In the genomic region with DNA sequence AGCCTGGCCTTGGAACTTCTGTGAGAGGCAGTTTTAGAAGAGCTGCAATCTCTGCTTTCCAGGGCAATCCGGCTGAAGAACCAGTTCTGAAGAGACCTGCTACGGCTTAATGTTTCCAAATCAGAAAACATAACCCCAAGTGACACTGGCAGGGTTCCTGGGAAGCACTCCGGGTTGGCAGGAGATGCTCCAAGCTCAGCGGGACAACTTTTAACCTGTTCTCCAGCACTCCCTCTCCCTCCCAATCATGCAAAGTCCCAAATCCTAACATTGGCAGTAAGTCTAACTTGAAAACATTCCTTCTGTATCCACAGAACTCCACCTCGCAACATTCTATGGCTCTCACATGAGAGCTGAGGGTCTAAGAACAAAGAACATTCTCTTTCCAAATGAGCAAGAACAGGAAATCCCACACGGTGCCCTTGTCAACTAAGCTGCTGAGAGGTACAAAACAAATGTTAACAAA, we compare ENCODE assay signal across 15 cellular contexts. TPM values are rescaled to one million over a fixed set of nuclear protein-coding genes. Genes with fewer than 3 reads are reported as not detected.
DNase-seq lines count a peak whose midpoint lies in the region; ATAC-seq, FAIRE-seq and TF ChIP-seq lines count a peak whose summit lies in the region.
"Had no signal": no experiment of that assay in that cellular context is flagged by ENCODE, and none has a peak within 500 bp of the region (broad histone marks: within the 10 kb centered on the region; RNA-seq: fewer than 3 reads in every experiment).

No MANE protein-coding gene starts in this region.

- H3K36me3 Mint-ChIP-seq in neural crest cell (ENCODE audit: low read depth): peaks cover 12% of the 10 kb centered on the region

- peaks cover 67% of the 10 kb centered on the region for H3K4me1 Mint-ChIP-seq in neural crest cell

- ATAC-seq in Right ventricle myocardium inferior (peak; percentile 49), gastroesophageal sphincter (peak; percentile 39)
- ATAC-seq: left colon had no signal

- H3K27me3 ChIP-seq in gastroesophageal sphincter (no peaks in the 10 kb centered on the region), SJCRH30 (no peaks in the 10 kb centered on the region)

- no peaks in the 10 kb centered on the region for H3K9me3 Mint-ChIP-seq in neural crest cell
- H3K9me3 Mint-ChIP-seq: T-helper 1 cell treated with Interleukin-12 subunit alpha and Interleukin-12 subunit beta and Interleukin-4 antibody, amounts not matched to agents 30 μg/mL and 1 μg/mL, for 36 hours had no signal

- no peak for TF ChIP-seq EP300 in gastroesophageal sphincter (IDR thresholded peaks at IDR 0.05)

- H3K4me3 Mint-ChIP-seq in neural crest cell: no peak overlapping the region
- H3K4me3 Mint-ChIP-seq: T-helper 1 cell treated with Interleukin-12 subunit alpha and Interleukin-12 subunit beta and Interleukin-4 antibody, amounts not matched to agents 30 μg/mL and 1 μg/mL, for 36 hours had no signal

- H3K4me3 ChIP-seq in gastroesophageal sphincter: no peak overlapping the region
- H3K4me3 ChIP-seq in SJCRH30: no peak overlapping the region
- H3K4me3 ChIP-seq: skin epidermis had no signal

- H3K4me1 ChIP-seq in gastroesophageal sphincter: peaks cover 6 to 56% (median 9%) of the 10 kb centered on the region in 3 donors
- H3K4me1 ChIP-seq in SJCRH30: no peaks in the 10 kb centered on the region

- intact Hi-C loops in Right ventricle myocardium inferior (cut with DNase I) (no loop called here), cardiac septum (cut with DNase I) (no loop called here)

- peak; percentile 74 for FAIRE-seq in urothelium cell line (lab: Jason Lieb, UNC)

- H3K36me3 ChIP-seq in gastroesophageal sphincter (peaks cover 0 to 64% of the 10 kb centered on the region in 2 donors), SJCRH30 (peaks cover 61% of the 10 kb centered on the region)

- no peak for TF ChIP-seq POLR2A in gastroesophageal sphincter (IDR thresholded peaks at IDR 0.05)

- 5 to 21% methylated on average over 3 to 6 of the region's 6 CpGs for WGBS in gastroesophageal sphincter (ENCODE audit: low coverage in 1 of 2), 2 donors

- TF ChIP-seq CTCF in gastroesophageal sphincter (IDR thresholded peaks at IDR 0.05): no peak
- TF ChIP-seq CTCF in neural crest cell (conservative IDR thresholded peaks at IDR 0.05): no peak

- H3K27ac ChIP-seq in gastroesophageal sphincter: peak overlapping the region; percentile 3 to 71 (median 60)
- H3K27ac ChIP-seq in SJCRH30: no peak overlapping the region
- no peak overlapping the region for H3K27ac ChIP-seq in substantia nigra (ENCODE audit: low read depth, low read length, poor library complexity, severe bottlenecking)

- H3K27ac Mint-ChIP-seq in neural crest cell (ENCODE audit: unreplicated experiment): peak overlapping the region; percentile 57
- H3K27ac Mint-ChIP-seq: T-helper 1 cell treated with Interleukin-12 subunit alpha and Interleukin-12 subunit beta and Interleukin-4 antibody, amounts not matched to agents 30 μg/mL and 1 μg/mL, for 36 hours had no signal

- no peak for DNase-seq in Right ventricle myocardium inferior (ENCODE audit: missing footprints)
- DNase-seq in cardiac septum (ENCODE audit: low spot score): no peak
- DNase-seq in neural crest cell (ENCODE audit: low read depth, low spot score): no peak
- DNase-seq in urothelium cell line (ENCODE audit: low spot score): no peak
- DNase-seq in activated CD4-positive, CD25-positive, alpha-beta regulatory T cell treated with anti-CD3 and anti-CD28 coated beads, Interleukin-2, amount 50 U/mL, for 72 hours: no peak
- no peak for DNase-seq in SJCRH30
- DNase-seq in substantia nigra (lab: John Stamatoyannopoulos, UW): no peak
- DNase-seq: ACHN; DMS79 treated with DMSO at 0.1 percent for 48 hours; left colon; NCI-H1436 treated with DMSO at 0.1 percent for 48 hours; NK-92 treated with Interleukin-12 subunit alpha and Interleukin-12 subunit beta, amount 100 ng/mL, for 24 hours had no signal

- no peaks in the 10 kb centered on the region for H3K27me3 Mint-ChIP-seq in neural crest cell (ENCODE audit: low read depth)

- no peaks in the 10 kb centered on the region for H3K9me3 ChIP-seq in gastroesophageal sphincter
- no peaks in the 10 kb centered on the region for H3K9me3 ChIP-seq in SJCRH30 (replicated peaks)

RNA-seq across cellular contexts. Expression of a gene that starts 48.5 kb away (rescaled TPM):
- total RNA-seq in Right ventricle myocardium inferior (5.3 TPM), cardiac septum (6.4 TPM), gastroesophageal sphincter (10 to 100 TPM; 13.4 to 52.8 (median 28.5) TPM), neural crest cell (19.0 TPM in 2 replicates)
- total RNA-seq in SJCRH30 (2014; rRNA removed; shearing (Covaris generic)): 36.1 and 36.6 TPM in 2 replicates

Comparison
In these comparisons a context has a peak if more than half of its experiments do, and no peak if none do; other contexts are left out.
1. H3K27ac ChIP-seq: peak in gastroesophageal sphincter (4 of 4); none in SJCRH30 (single experiment) and substantia nigra (single experiment).